In the genomic region with DNA sequence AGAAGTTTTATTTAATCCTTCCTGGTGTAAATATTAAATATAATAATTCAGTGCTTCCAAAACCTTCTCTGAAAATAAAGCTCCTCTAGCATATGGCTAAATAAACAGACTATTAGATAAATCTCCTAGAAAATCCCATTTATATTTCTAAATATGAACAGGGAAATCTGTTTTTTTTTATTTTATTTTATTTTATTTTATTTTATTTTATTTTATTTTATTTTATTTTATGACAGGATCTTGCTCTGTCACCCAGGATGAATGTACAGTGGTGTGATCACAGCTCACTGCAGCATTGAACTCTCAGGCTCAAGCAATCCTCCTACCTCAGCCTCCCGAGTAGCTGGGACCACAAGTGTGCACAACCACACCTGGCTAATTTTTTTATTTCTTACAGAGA, we compare ENCODE assay signal across 17 cellular contexts.
DNase-seq lines count a peak whose midpoint lies in the region; ATAC-seq and TF ChIP-seq lines count a peak whose summit lies in the region.
"Had no signal": no experiment of that assay in that cellular context is flagged by ENCODE, and none has a peak within 500 bp of the region (broad histone marks: within the 10 kb centered on the region; RNA-seq: fewer than 3 reads in every experiment).

No MANE protein-coding gene starts in this region.

- H3K56ac ChIP-seq in mesendoderm (ENCODE audit: low read length) = no peak overlapping the region

- no peak overlapping the region for H2BK15ac ChIP-seq in mesendoderm (replicated peaks; ENCODE audit: low read depth)

- H2BK5ac ChIP-seq in mesendoderm (ENCODE audit: low read length) = no peak overlapping the region

- no peaks in the 10 kb centered on the region for H3K27me3 Mint-ChIP-seq in MCF 10A (ENCODE audit: insufficient read depth, unreplicated experiment)

- DNase-seq in MCF 10A (ENCODE audit: unreplicated experiment) (no peak), breast epithelium (ENCODE audit: low spot score in 2 of 2) (no peak), epithelial cell of prostate (ENCODE audit: low read depth, low spot score) (no peak), mesendoderm (no peak), NCI-H1436 treated with DMSO at 0.1 percent for 48 hours (lab: John Stamatoyannopoulos, UW) (no peak), upper lobe of left lung (no peak)
- DNase-seq: 8988T; Calu3; CD8-positive, alpha-beta T cell; DMS53; DND-41; EL; IMR-90 had no signal

- H3K9me3 Mint-ChIP-seq in MCF 10A (ENCODE audit: unreplicated experiment) = peaks cover 7% of the 10 kb centered on the region
- H3K9me3 Mint-ChIP-seq: CD8-positive, alpha-beta T cell had no signal

- H3K9me3 ChIP-seq in breast epithelium (no peaks in the 10 kb centered on the region), upper lobe of left lung (no peaks in the 10 kb centered on the region)
- H3K9me3 ChIP-seq: HAP-1 had no signal

- H3K4me3 Mint-ChIP-seq in MCF 10A (ENCODE audit: unreplicated experiment) = no peak overlapping the region
- H3K4me3 Mint-ChIP-seq: B cell; CD8-positive, alpha-beta T cell had no signal

- peak overlapping the region; percentile 75 for H3K27ac Mint-ChIP-seq in MCF 10A (ENCODE audit: low read depth, unreplicated experiment)
- H3K27ac Mint-ChIP-seq: B cell; CD8-positive, alpha-beta T cell had no signal

- H3K18ac ChIP-seq in mesendoderm (ENCODE audit: low read length) = no peak overlapping the region

- H3K27ac ChIP-seq in breast epithelium (peak overlapping the region in 1 of 2 donors; percentile 46), epithelial cell of prostate (peak overlapping the region; percentile 63), mesendoderm (ENCODE audit: low read depth, low read length) (no peak overlapping the region), upper lobe of left lung (no peak overlapping the region)
- H3K27ac ChIP-seq: BLaER1 treated with 17β-estradiol and CSF1 and Interleukin-3, amounts not matched to agents 10 nM and 100 nM had no signal

- TF ChIP-seq EP300 in upper lobe of left lung (IDR thresholded peaks at IDR 0.05) = no peak

- H3K4me1 ChIP-seq in breast epithelium = peaks cover 0 to 3% of the 10 kb centered on the region in 2 donors
- peaks cover 5% of the 10 kb centered on the region for H3K4me1 ChIP-seq in mesendoderm (ENCODE audit: control insufficient read depth, low read depth, low read length)
- H3K4me1 ChIP-seq in upper lobe of left lung = peaks cover 16 to 26% (median 19%) of the 10 kb centered on the region in 4 donors
- H3K4me1 ChIP-seq: HAP-1 had no signal

- TF ChIP-seq CTCF in MCF 10A (IDR thresholded peaks at IDR 0.05; ENCODE audit: unreplicated experiment) (no peak), breast epithelium (IDR thresholded peaks at IDR 0.05) (no peak), upper lobe of left lung (IDR thresholded peaks at IDR 0.05) (no peak)

- CTCF ChIA-PET in MCF 10A (lab: Yijun Ruan, JAX) = interaction anchor here (0.8 kb wide), 1 partner anchor 457 kb away, joined by 3 read pairs; no protein-coding TSS in a partner anchor

- H2BK120ac ChIP-seq in mesendoderm (ENCODE audit: low read depth, low read length) = no peak overlapping the region

- H3K36me3 Mint-ChIP-seq in MCF 10A (ENCODE audit: insufficient read depth, unreplicated experiment) = no peaks in the 10 kb centered on the region
- H3K36me3 Mint-ChIP-seq: CD8-positive, alpha-beta T cell had no signal

- H4K5ac ChIP-seq in mesendoderm (ENCODE audit: low read length) = no peak overlapping the region

- H3K4me3 ChIP-seq in breast epithelium = no peak overlapping the region
- H3K4me3 ChIP-seq in mesendoderm (ENCODE audit: low read length) = no peak overlapping the region
- no peak overlapping the region for H3K4me3 ChIP-seq in upper lobe of left lung
- H3K4me3 ChIP-seq: BLaER1 treated with 17β-estradiol and CSF1 and Interleukin-3, amounts not matched to agents 10 nM and 100 nM; HAP-1 had no signal

- POLR2A ChIA-PET in MCF 10A (lab: Yijun Ruan, JAX) = interaction anchor here (1.0 to 1.5 kb wide), 4 partner anchors 11 to 302 kb away, joined by 3 to 9 read pairs (median 3); no protein-coding TSS in a partner anchor

- H3K4me1 Mint-ChIP-seq in MCF 10A (ENCODE audit: insufficient read depth, unreplicated experiment) = peaks cover 12% of the 10 kb centered on the region

- no peak overlapping the region for H3K4me2 ChIP-seq in mesendoderm (ENCODE audit: low read length)
- H3K4me2 ChIP-seq: BLaER1 treated with 17β-estradiol and CSF1 and Interleukin-3, amounts not matched to agents 10 nM and 100 nM had no signal

- H3K9ac ChIP-seq in mesendoderm (ENCODE audit: low read length) = no peak overlapping the region
- H3K9ac ChIP-seq: BLaER1 treated with 17β-estradiol and CSF1 and Interleukin-3, amounts not matched to agents 10 nM and 100 nM had no signal

- no TSS peak for BruUV-seq in MCF 10A (replicated peaks; lab: Mats Ljungman, UMichigan)

- no peak for ATAC-seq in HG02588 (IDR thresholded peaks at IDR 0.05; ENCODE audit: unreplicated experiment)
- ATAC-seq in upper lobe of left lung (ENCODE audit: low FRiP score in 2 of 2) = no peak
- ATAC-seq: CD8-positive, alpha-beta T cell had no signal

- H3K79me1 ChIP-seq in mesendoderm (ENCODE audit: low read length) = no peaks in the 10 kb centered on the region

- H4K8ac ChIP-seq in mesendoderm (ENCODE audit: low read depth, low read length) = peak overlapping the region; percentile 56

- H3K27me3 ChIP-seq in breast epithelium (no peaks in the 10 kb centered on the region), mesendoderm (ENCODE audit: insufficient read depth, low read length, poor library complexity) (no peaks in the 10 kb centered on the region), upper lobe of left lung (no peaks in the 10 kb centered on the region)
- H3K27me3 ChIP-seq: BLaER1 treated with 17β-estradiol and CSF1 and Interleukin-3, amounts not matched to agents 10 nM and 100 nM had no signal

- TF ChIP-seq POLR2A in breast epithelium (IDR thresholded peaks at IDR 0.05) (no peak), upper lobe of left lung (IDR thresholded peaks at IDR 0.05) (no peak)

- no peak overlapping the region for H2AK5ac ChIP-seq in mesendoderm (ENCODE audit: low read length)

- no peak overlapping the region for H3K23ac ChIP-seq in mesendoderm (ENCODE audit: low read length)

- H3K79me2 ChIP-seq in mesendoderm (ENCODE audit: control insufficient read depth, insufficient read depth, low read length) = no peaks in the 10 kb centered on the region

- no peaks in the 10 kb centered on the region for H3K36me3 ChIP-seq in breast epithelium
- no peaks in the 10 kb centered on the region for H3K36me3 ChIP-seq in mesendoderm (ENCODE audit: control insufficient read depth, insufficient read depth, low read length)
- no peaks in the 10 kb centered on the region for H3K36me3 ChIP-seq in upper lobe of left lung
- H3K36me3 ChIP-seq: BLaER1 treated with 17β-estradiol and CSF1 and Interleukin-3, amounts not matched to agents 10 nM and 100 nM; HAP-1 had no signal

- intact Hi-C loops in MCF 10A (cut with micrococcal nuclease) = no loop called here
- intact Hi-C loops in breast epithelium (cut with DNase I; ENCODE audit: low total_unique reads) = no loop called here

- no CpG with 5 or more reads among the region's 1 CpG for WGBS in mesendoderm (ENCODE audit: extremely low coverage, insufficient coverage, low lambda C conversion rate)
- WGBS in upper lobe of left lung, 2 donors = 86 to 93% methylated on average over 1 of the region's 1 CpG

- H3K4ac ChIP-seq in mesendoderm (ENCODE audit: low read depth, low read length) = no peak overlapping the region
